In genomic region chr10:70381491-70382421, GRCh38 we compare ENCODE assay signal across 8 cellular contexts. TPM values are rescaled to one million over a fixed set of nuclear protein-coding genes. Genes with fewer than 3 reads are reported as not detected.
A peak's percentile ranks its signal among the peaks of the same experiment; 100 is the strongest.
DNase-seq lines count a peak whose midpoint lies in the region; ATAC-seq, FAIRE-seq and TF ChIP-seq lines count a peak whose summit lies in the region.

No MANE protein-coding gene starts in this region.

- CTCF ChIA-PET in OCI-LY7 (lab: Charles Lee; ENCODE audit: unreplicated experiment), result no interaction called here

- H3K36me3 ChIP-seq in OCI-LY7 (ENCODE audit: insufficient read depth, low read length), result no peaks in the 10 kb centered on the region

- peak overlapping the region; percentile 94 for H3K4me2 ChIP-seq in OCI-LY7 (ENCODE audit: low read length)

- H3K27ac ChIP-seq in OCI-LY7 (ENCODE audit: low read depth, low read length, poor library complexity, severe bottlenecking), result peak overlapping the region; percentile 8

- no peak for TF ChIP-seq CTCF in OCI-LY7 (conservative IDR thresholded peaks at IDR 0.05; ENCODE audit: low read length)
- TF ChIP-seq CTCF in astrocyte of the spinal cord (IDR thresholded peaks at IDR 0.05; ENCODE audit: low read depth, low read length), result no peak
- TF ChIP-seq CTCF in retinal pigment epithelial cell (conservative IDR thresholded peaks at IDR 0.05; ENCODE audit: low read depth, low read length), result no peak

- ATAC-seq in GM19043 (IDR thresholded peaks at IDR 0.05; ENCODE audit: low read depth, unreplicated experiment) (peak; percentile 37), HG03175 (IDR thresholded peaks at IDR 0.05; ENCODE audit: unreplicated experiment) (peak; percentile 44)

- H3K4me3 ChIP-seq in OCI-LY7 (ENCODE audit: low read depth, low read length, poor library complexity, severe bottlenecking) (peak overlapping the region; percentile 74), astrocyte of the spinal cord (ENCODE audit: low read depth, low read length) (peak overlapping the region; percentile 71), retinal pigment epithelial cell (ENCODE audit: low read length) (peak overlapping the region; percentile 71)

- peak overlapping the region; percentile 53; the same call in 1 of the 2 replicates for H2AFZ ChIP-seq in OCI-LY7 (ENCODE audit: low read length)

- FAIRE-seq in H54 (lab: Jason Lieb, UNC), result no peak

- H3K9me3 ChIP-seq in OCI-LY7 (ENCODE audit: low read length), result peaks cover 11% of the 10 kb centered on the region

- DNase-seq in CD1c-positive myeloid dendritic cell (ENCODE audit: extremely low spot score) (peak; percentile 53), OCI-LY7 (ENCODE audit: low spot score) (peak; percentile 48), astrocyte of the spinal cord (ENCODE audit: low read depth, low spot score) (no peak), hypothalamus (lab: John Stamatoyannopoulos, UW) (peak in 40 of 51 donors; percentile 8 to 70 (median 49)), retinal pigment epithelial cell (ENCODE audit: low read depth) (no peak), H54 (ENCODE audit: insufficient read length, low spot score) (no peak)

- TF ChIP-seq POLR2A in H54 (IDR thresholded peaks at IDR 0.05; ENCODE audit: low read depth, low read length), result no peak

- in situ Hi-C loops in astrocyte of the spinal cord (cut with HindIII; ENCODE audit: low sequenced_read_pairs), result no loop called here

- H3K79me2 ChIP-seq in OCI-LY7 (ENCODE audit: insufficient read depth, low read depth, low read length), result no peaks in the 10 kb centered on the region

- POLR2A ChIA-PET in OCI-LY7 (lab: Charles Lee), result interaction anchor here (0.6 to 1.1 kb wide), 5 partner anchors 12 to 1321 kb away, joined by 3 to 5 read pairs (median 4); partner anchors contain the start of gene EIF4EBP2

- no TSS peak for BruUV-seq in OCI-LY7 (replicated peaks; lab: Mats Ljungman, UMichigan)

- peaks cover 17% of the 10 kb centered on the region for H3K4me1 ChIP-seq in OCI-LY7 (ENCODE audit: insufficient read depth, low read length, poor library complexity, severe bottlenecking)

- intact Hi-C loops in OCI-LY7 (cut with micrococcal nuclease; ENCODE audit: unreplicated experiment), result no loop called here

- no peaks in the 10 kb centered on the region for H4K20me1 ChIP-seq in OCI-LY7 (ENCODE audit: insufficient read depth, low read length)

- H3K9me2 ChIP-seq in OCI-LY7 (ENCODE audit: insufficient read depth, low read length), result no peaks in the 10 kb centered on the region

RNA-seq across cellular contexts. Expression of gene LRRC20, which starts 0.7 kb away (rescaled TPM):
- total RNA-seq in OCI-LY7 (2014; rRNA removed; shearing (Covaris generic)), result 5.8 and 6.1 TPM in 2 replicates
- total RNA-seq in OCI-LY7 (2022), result 12.2 and 12.8 TPM in 2 replicates

RNA-seq across cellular contexts. Expression of gene EIF4EBP2, which starts 22.2 kb away (rescaled TPM):
- 20.3 and 24.5 TPM in 2 replicates for total RNA-seq in OCI-LY7 (2014; rRNA removed; shearing (Covaris generic))
- total RNA-seq in OCI-LY7 (2022), result 59.8 and 64.4 TPM in 2 replicates

RNA-seq across cellular contexts. Expression of gene NODAL, which starts 59.7 kb away (rescaled TPM):
- not detected in 2 replicates for total RNA-seq in OCI-LY7 (2014; rRNA removed; shearing (Covaris generic))
- total RNA-seq in OCI-LY7 (2022), result not detected in 2 replicates

Comparison
In these comparisons a context has a peak if more than half of its experiments do, and no peak if none do; other contexts are left out.
1. DNase-seq: peak in CD1c-positive myeloid dendritic cell (single experiment), OCI-LY7 (single experiment) and hypothalamus (40 of 51); none in astrocyte of the spinal cord (single experiment), retinal pigment epithelial cell (single experiment) and H54 (single experiment).
2. Peak in every context shown above with its lines, with median percentiles within 50 percentile points of each other: H3K4me3 ChIP-seq.